ENCODE assay signal across 13 cellular contexts in genomic region chr5:149605354-149605997, GRCh38. TPM values are rescaled to one million over a fixed set of nuclear protein-coding genes. Genes with fewer than 3 reads are reported as not detected.
A peak's percentile ranks its signal among the peaks of the same experiment; 100 is the strongest.
DNase-seq lines count a peak whose midpoint lies in the region; ATAC-seq and TF ChIP-seq lines count a peak whose summit lies in the region.
"Had no signal": no experiment of that assay in that cellular context is flagged by ENCODE, and none has a peak within 500 bp of the region (broad histone marks: within the 10 kb centered on the region; RNA-seq: fewer than 3 reads in every experiment).

No MANE protein-coding gene starts in this region.

- H2AFZ ChIP-seq in PC-9: no peak overlapping the region

- no peak for TF ChIP-seq CTCF in PC-9 (conservative IDR thresholded peaks at IDR 0.05)

- H3K27ac ChIP-seq in PC-9 (peak overlapping the region; percentile 94), esophagus (ENCODE audit: low read depth in 2 of 2, low read length in 1 of 2) (peak overlapping the region; percentile 21 to 98), skin epidermis (peak overlapping the region in 16 of 21 experiments; percentile 5 to 86 (median 62))

- peaks cover 52% of the 10 kb centered on the region for H3F3A ChIP-seq in PC-9 (ENCODE audit: insufficient read depth, low read depth)

- H3K4me2 ChIP-seq in PC-9: peak overlapping the region; percentile 64

- H3K9me2 ChIP-seq in PC-9 (ENCODE audit: insufficient read depth): no peaks in the 10 kb centered on the region

- peaks cover 4% of the 10 kb centered on the region; the same call in 1 of the 2 replicates for H3K9me3 ChIP-seq in PC-9 (ENCODE audit: insufficient read depth, low read depth)
- H3K9me3 ChIP-seq in esophagus (ENCODE audit: control insufficient read depth in 2 of 2, insufficient read depth in 1 of 2, low read depth in 1 of 2, low read length in 1 of 2): peaks cover 0 to 6% of the 10 kb centered on the region in 2 donors

- no peak overlapping the region for H3K4me3 ChIP-seq in PC-9
- H3K4me3 ChIP-seq in esophagus (ENCODE audit: low read depth in 1 of 2, low read length in 2 of 2): no peak overlapping the region
- H3K4me3 ChIP-seq in skin epidermis: no peak overlapping the region

- H3K4me1 ChIP-seq in PC-9 (replicated peaks; ENCODE audit: insufficient read depth) (peaks cover 55% of the 10 kb centered on the region), esophagus (ENCODE audit: control insufficient read depth in 2 of 2, insufficient read depth in 2 of 2, low read length in 1 of 2) (peaks cover 0 to 15% of the 10 kb centered on the region in 2 donors)

- H3K27me3 ChIP-seq in PC-9 (ENCODE audit: insufficient read depth, low read depth) (no peaks in the 10 kb centered on the region), esophagus (ENCODE audit: control insufficient read depth in 1 of 2, insufficient read depth in 2 of 2, low read length in 2 of 2) (no peaks in the 10 kb centered on the region)

- POLR2A ChIA-PET in PC-9 (lab: Charles Lee; ENCODE audit: unreplicated experiment): interaction anchor here (0.5 to 0.7 kb wide), 4 partner anchors 9 to 248 kb away, joined by 3 to 4 read pairs (median 4); partner anchors contain the start of gene PCYOX1L

- intact Hi-C loops in PC-9 (cut with micrococcal nuclease; ENCODE audit: unreplicated experiment): no loop called here

- H4K20me1 ChIP-seq in PC-9 (ENCODE audit: insufficient read depth): no peaks in the 10 kb centered on the region

- ATAC-seq in HG02938 (IDR thresholded peaks at IDR 0.05; ENCODE audit: unreplicated experiment): no peak
- ATAC-seq: CD8-positive, alpha-beta T cell had no signal

- DNase-seq in EL (peak; percentile 23), PC-9 (no peak), NOMO-1 (lab: John Stamatoyannopoulos, UW; ENCODE audit: unreplicated experiment in 2 of 2) (no peak), midbrain (lab: John Stamatoyannopoulos, UW) (no peak)
- DNase-seq: activated effector memory CD4-positive, alpha-beta T cell treated with Interleukin-2 at 50 U/mL for 16 hours; CD8-positive, alpha-beta T cell; NCI-H1105 treated with DMSO at 0.1 percent for 48 hours; NCI-H345; stimulated activated CD4-positive, alpha-beta T cell treated with anti-CD3 and anti-CD28 coated beads, Interleukin-4, amount 100 ng/mL, for 24 hours; stimulated activated naive B cell treated with anti-CD40 and anti-IgM and Interleukin-4, amounts not matched to agents 10 μg/mL and 1 μg/mL and 100 μg/mL, for 72 hours had no signal

- CTCF ChIA-PET in PC-9 (lab: Charles Lee): interaction anchor here (0.6 to 1.5 kb wide), 7 partner anchors 11 to 54 kb away, joined by 3 to 6 read pairs (median 4); no protein-coding TSS in a partner anchor

- H3K79me2 ChIP-seq in PC-9 (ENCODE audit: low read depth): no peaks in the 10 kb centered on the region

- BruUV-seq in PC-9 (replicated peaks; lab: Mats Ljungman, UMichigan): TSS peak; percentile 95

- no peaks in the 10 kb centered on the region for H3K36me3 ChIP-seq in PC-9 (ENCODE audit: low read depth)
- H3K36me3 ChIP-seq in esophagus (ENCODE audit: control insufficient read depth in 2 of 2, insufficient read depth in 2 of 2, low read length in 1 of 2): peaks cover 6 to 14% of the 10 kb centered on the region in 2 donors

- WGBS in esophagus, 2 donors: 64 to 69% methylated on average over 5 of the region's 5 CpGs

RNA-seq across cellular contexts. Expression of gene ARHGEF37, which starts 24.2 kb away (rescaled TPM):
- 5.5 and 8.6 TPM in 2 replicates for total RNA-seq in PC-9 (2021)
- polyA plus RNA-seq in esophagus: 10 to 100 TPM; 10.6 to 11.6 TPM
- total RNA-seq: CD8-positive, alpha-beta T cell had no signal

RNA-seq across cellular contexts. Expression of gene CSNK1A1, which starts 54.2 kb away (rescaled TPM):
- total RNA-seq in PC-9 (2021): 300 and 334 TPM in 2 replicates
- polyA plus RNA-seq in esophagus: 10 to 100 TPM; 81.1 to 91.8 TPM
